Comparison of ENCODE assay signal across 26 cellular contexts in genomic region chr16:86216591-86216990, GRCh38.
"Had no signal": no experiment of that assay in that cellular context is flagged by ENCODE, and none has a peak within 500 bp of the region (broad histone marks: within the 10 kb centered on the region; RNA-seq: fewer than 3 reads in every experiment).

No MANE protein-coding gene starts in this region.

- H3K4me2 ChIP-seq: hepatocyte, smooth muscle cell had no signal

- H3K9me3 ChIP-seq: colonic mucosa, esophagus muscularis mucosa, gastroesophageal sphincter, neutrophil, right atrium auricular region, stomach, thyroid gland, vagina had no signal

- H2AFZ ChIP-seq: hepatocyte, parathyroid adenoma had no signal

- H3K27me3 ChIP-seq: colonic mucosa, esophagus muscularis mucosa, foreskin keratinocyte, gastroesophageal sphincter, hepatocyte, right atrium auricular region, thyroid gland, vagina had no signal

- H3K9ac ChIP-seq: parathyroid adenoma had no signal

- H3K4me3 ChIP-seq: colonic mucosa, esophagus muscularis mucosa, gastroesophageal sphincter, heart left ventricle, hepatocyte, left lung, right atrium auricular region, smooth muscle cell, stomach, thyroid gland, vagina had no signal

- H3K27ac ChIP-seq: colonic mucosa, esophagus muscularis mucosa, foreskin keratinocyte, gastroesophageal sphincter, heart left ventricle, hepatocyte, left lung, neutrophil, parathyroid adenoma, right atrium auricular region, thyroid gland, vagina had no signal

- H3K27ac Mint-ChIP-seq: naive thymus-derived CD8-positive, alpha-beta T cell; nephron progenitor cell; progenitor cell of endocrine pancreas; stimulated activated effector memory CD8-positive, alpha-beta T cell treated with anti-CD3 and anti-CD28 coated beads, Interleukin-12 subunit alpha, Interleukin-12 subunit beta, amount 100 ng/mL, for 72 hours had no signal

- H3K36me3 ChIP-seq: colonic mucosa, esophagus muscularis mucosa, gastroesophageal sphincter, heart left ventricle, left lung, neutrophil, right atrium auricular region, stomach, thyroid gland, vagina had no signal

- H3K4me3 Mint-ChIP-seq: naive thymus-derived CD8-positive, alpha-beta T cell; nephron progenitor cell; stimulated activated effector memory CD8-positive, alpha-beta T cell treated with anti-CD3 and anti-CD28 coated beads, Interleukin-12 subunit alpha, Interleukin-12 subunit beta, amount 100 ng/mL, for 72 hours had no signal

- H3K36me3 Mint-ChIP-seq: stimulated activated effector memory CD8-positive, alpha-beta T cell treated with anti-CD3 and anti-CD28 coated beads, Interleukin-12 subunit alpha, Interleukin-12 subunit beta, amount 100 ng/mL, for 72 hours had no signal

- H3K4me1 ChIP-seq: colonic mucosa, foreskin keratinocyte, parathyroid adenoma, right atrium auricular region, thyroid gland, vagina had no signal

- DNase-seq: colonic mucosa; dermis blood vessel endothelial cell; effector memory CD4-positive, alpha-beta T cell; foreskin keratinocyte; heart left ventricle; left cardiac atrium; left lung; mesendoderm; naive thymus-derived CD8-positive, alpha-beta T cell; nephron progenitor cell; stimulated activated CD4-positive, alpha-beta T cell treated with anti-CD3 and anti-CD28 coated beads, Interleukin-2, amount 100 ng/mL, for 24 hours; stimulated activated CD4-positive, alpha-beta T cell treated with anti-CD3 and anti-CD28 coated beads, Interleukin-4, amount 100 ng/mL, for 24 hours; stimulated activated naive CD4-positive, alpha-beta T cell treated with Interleukin-2 at 50 U/mL for 16 hours; stomach; thyroid gland; trophoblast cell had no signal

- ATAC-seq: foreskin keratinocyte; gastroesophageal sphincter; heart left ventricle; left cardiac atrium; left lung; naive thymus-derived CD8-positive, alpha-beta T cell; stimulated activated effector memory CD8-positive, alpha-beta T cell treated with anti-CD3 and anti-CD28 coated beads, Interleukin-12 subunit alpha, Interleukin-12 subunit beta, amount 100 ng/mL, for 72 hours had no signal
